Comparison of ENCODE assay signal across 28 cellular contexts in the genomic region with DNA sequence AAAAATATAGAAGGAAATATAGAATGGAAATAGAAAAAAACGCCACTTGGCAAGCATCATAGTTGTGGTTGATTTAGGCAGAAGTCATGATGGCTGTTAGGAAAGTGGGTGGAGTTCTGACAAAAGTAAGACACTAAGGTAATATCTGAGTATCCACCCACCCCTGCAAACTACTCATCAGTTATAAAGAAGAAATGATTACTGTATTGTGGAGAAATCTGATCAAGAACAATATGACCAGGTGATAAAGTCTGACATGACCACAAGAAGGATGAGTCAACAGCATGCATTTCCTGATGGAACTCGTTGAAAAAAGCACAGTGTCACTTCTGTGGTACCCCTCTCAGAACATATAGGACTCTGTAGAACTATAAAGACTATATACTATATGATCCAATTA.
A peak's percentile ranks its signal among the peaks of the same experiment; 100 is the strongest.
DNase-seq lines count a peak whose midpoint lies in the region; ATAC-seq, FAIRE-seq and TF ChIP-seq lines count a peak whose summit lies in the region.
"Had no signal": no experiment of that assay in that cellular context is flagged by ENCODE, and none has a peak within 500 bp of the region (broad histone marks: within the 10 kb centered on the region; RNA-seq: fewer than 3 reads in every experiment).

No MANE protein-coding gene starts in this region.

- DNase-seq in H54 (ENCODE audit: insufficient read length, low spot score) (no peak), PC-3 (peak; percentile 55), choroid plexus epithelial cell (ENCODE audit: low read depth) (peak; percentile 6), kidney tubule cell (ENCODE audit: low spot score) (peak; percentile 22), NCI-H69 (lab: John Stamatoyannopoulos, UW) (no peak), body of pancreas (no peak)
- DNase-seq: Caco-2; CD8-positive, alpha-beta T cell; DND-41; Karpas-422; MG63; NCI-H1105 treated with DMSO at 0.1 percent for 48 hours; NCI-H146; NCI-H1930; NCI-H2107; NCI-H446; NCI-H524 treated with DMSO at 0.1 percent for 48 hours; NCI-H82; SK-N-SH; SW 1271 had no signal

- 35 to 45% methylated on average over 2 of the region's 2 CpGs for WGBS in body of pancreas, 2 donors

- H3K9ac ChIP-seq in PC-3 (ENCODE audit: low read length), result no peak overlapping the region
- H3K9ac ChIP-seq: SK-N-SH had no signal

- TF ChIP-seq POLR2A in H54 (IDR thresholded peaks at IDR 0.05; ENCODE audit: low read depth, low read length) (no peak), body of pancreas (IDR thresholded peaks at IDR 0.05) (no peak)

- POLR2A ChIA-PET in PC-3 (lab: Charles Lee; ENCODE audit: unreplicated experiment), result no interaction called here

- H4K20me1 ChIP-seq in PC-3 (ENCODE audit: low read length), result no peaks in the 10 kb centered on the region

- intact Hi-C loops in PC-3 (cut with micrococcal nuclease), result no loop called here
- intact Hi-C loops in body of pancreas (cut with DNase I), result no loop called here

- no peaks in the 10 kb centered on the region for H3K27me3 ChIP-seq in PC-3 (ENCODE audit: low read length)
- no peaks in the 10 kb centered on the region for H3K27me3 ChIP-seq in body of pancreas
- H3K27me3 ChIP-seq: MG63 had no signal

- ATAC-seq in PC-3 (no peak), HG02973 (IDR thresholded peaks at IDR 0.05; ENCODE audit: unreplicated experiment) (no peak), GM21576 (IDR thresholded peaks at IDR 0.05; ENCODE audit: unreplicated experiment) (no peak), body of pancreas (no peak)
- ATAC-seq: CD8-positive, alpha-beta T cell; GM12878; HCT116; HepG2; Panc1 had no signal

- H3K4me2 ChIP-seq in PC-3 (ENCODE audit: low read length), result no peak overlapping the region
- H3K4me2 ChIP-seq: SK-N-SH had no signal

- peak; percentile 91 for FAIRE-seq in H54 (lab: Jason Lieb, UNC)
- FAIRE-seq: GM12878, H1, HepG2 had no signal

- peaks cover 4% of the 10 kb centered on the region for H3F3A ChIP-seq in PC-3 (ENCODE audit: low read length, unreplicated experiment)

- no TSS peak for BruUV-seq in PC-3 (replicated peaks; lab: Mats Ljungman, UMichigan)

- no peak overlapping the region for H3K4me3 ChIP-seq in PC-3 (ENCODE audit: low read length)
- no peak overlapping the region for H3K4me3 ChIP-seq in choroid plexus epithelial cell (ENCODE audit: low read depth, low read length)
- H3K4me3 ChIP-seq in body of pancreas, result no peak overlapping the region
- H3K4me3 ChIP-seq: GM12878, MG63 had no signal

- H3K9me3 ChIP-seq in PC-3 (ENCODE audit: low read length) (no peaks in the 10 kb centered on the region), body of pancreas (no peaks in the 10 kb centered on the region)
- H3K9me3 ChIP-seq: Caco-2, MG63, SK-N-SH had no signal

- H3K27ac ChIP-seq in PC-3 (ENCODE audit: low read length), result peak overlapping the region; percentile 95
- H3K27ac ChIP-seq in body of pancreas, result no peak overlapping the region
- H3K27ac ChIP-seq: C4-2B had no signal

- H3K36me3 ChIP-seq in PC-3 (ENCODE audit: low read depth, low read length), result no peaks in the 10 kb centered on the region
- H3K36me3 ChIP-seq in body of pancreas (replicated peaks in 1 of 2; ENCODE audit: insufficient read depth in 1 of 2, low read depth in 2 of 2), result no peaks in the 10 kb centered on the region
- H3K36me3 ChIP-seq: MG63 had no signal

- CTCF ChIA-PET in PC-3 (lab: Charles Lee), result no interaction called here

- H3K4me1 ChIP-seq in PC-3 (ENCODE audit: insufficient read depth, low read length) (peaks cover 26% of the 10 kb centered on the region), body of pancreas (peaks cover 8% of the 10 kb centered on the region)
- H3K4me1 ChIP-seq: Caco-2 had no signal

- H3K79me2 ChIP-seq in PC-3 (ENCODE audit: low read length), result no peaks in the 10 kb centered on the region

- TF ChIP-seq CTCF in PC-3 (conservative IDR thresholded peaks at IDR 0.05; ENCODE audit: low read depth, low read length) (no peak), choroid plexus epithelial cell (conservative IDR thresholded peaks at IDR 0.05; ENCODE audit: low read depth, low read length) (no peak), body of pancreas (IDR thresholded peaks at IDR 0.05) (no peak)

- no peak overlapping the region for H2AFZ ChIP-seq in PC-3 (ENCODE audit: low read length)

- H3K9me2 ChIP-seq in PC-3 (replicated peaks; ENCODE audit: low read length), result no peaks in the 10 kb centered on the region
- H3K9me2 ChIP-seq: SK-N-SH had no signal

Comparison
In these comparisons a context has a peak if more than half of its experiments do, and no peak if none do; other contexts are left out.
1. DNase-seq: peak in PC-3 (single experiment), choroid plexus epithelial cell (single experiment) and kidney tubule cell (single experiment); none in H54 (single experiment), NCI-H69 (single experiment) and body of pancreas (0 of 4).